ENCODE assay signal across 8 cellular contexts in the genomic region with DNA sequence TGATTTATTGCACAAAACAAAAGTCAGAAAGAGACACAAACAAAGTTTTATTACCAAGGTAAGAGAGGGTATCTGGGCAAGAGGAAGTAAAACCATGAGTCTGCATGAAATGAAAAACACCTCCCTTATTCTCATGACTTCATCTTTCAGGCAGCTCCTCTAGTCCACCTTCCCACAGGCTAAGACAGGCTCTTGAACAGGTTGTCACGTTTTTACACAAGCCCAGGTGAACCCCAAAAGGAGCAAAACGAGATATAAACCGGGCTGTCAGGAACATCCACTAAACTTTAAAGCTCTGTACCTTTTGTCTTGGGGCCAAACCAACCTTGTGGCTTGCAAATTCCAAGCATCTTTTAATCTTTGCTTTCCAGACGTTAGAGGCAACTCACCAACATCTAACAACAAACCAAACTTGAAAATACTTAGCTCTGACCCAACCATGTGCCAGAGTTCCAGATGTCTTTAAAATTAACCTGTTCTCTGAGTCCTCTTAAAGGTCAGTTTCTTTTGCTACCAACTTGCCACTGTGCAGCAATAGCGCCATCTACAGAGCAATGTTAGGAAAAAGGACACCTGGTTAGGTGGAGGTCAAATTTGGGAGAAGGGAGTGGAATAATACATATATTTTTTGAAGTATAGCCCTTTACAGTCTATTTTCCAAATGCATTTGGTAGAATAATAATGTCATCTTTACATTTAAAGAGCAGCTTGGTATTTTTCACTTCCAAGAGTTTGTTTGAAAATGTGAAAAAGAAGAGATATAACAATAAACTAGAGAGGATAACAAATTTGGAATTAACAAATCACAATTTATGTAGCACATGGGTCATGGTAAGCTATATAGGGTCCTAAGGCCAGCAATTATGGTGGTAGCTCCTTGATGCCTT.
A peak's percentile ranks its signal among the peaks of the same experiment; 100 is the strongest.
DNase-seq lines count a peak whose midpoint lies in the region; ATAC-seq and TF ChIP-seq lines count a peak whose summit lies in the region.

No MANE protein-coding gene starts in this region.

- no peak overlapping the region for H3K4me3 ChIP-seq in left lung

- H3K36me3 Mint-ChIP-seq in activated naive CD8-positive, alpha-beta T cell treated with anti-CD3 and anti-CD28 coated beads, Interleukin-2, amount 50 U/mL, for 24 hours (ENCODE audit: low read depth) = no peaks in the 10 kb centered on the region

- H3K36me3 ChIP-seq in left lung = no peaks in the 10 kb centered on the region

- H3K9me3 Mint-ChIP-seq in activated naive CD8-positive, alpha-beta T cell treated with anti-CD3 and anti-CD28 coated beads, Interleukin-2, amount 50 U/mL, for 24 hours = no peaks in the 10 kb centered on the region

- no peak overlapping the region for H3K4me3 Mint-ChIP-seq in activated naive CD8-positive, alpha-beta T cell treated with anti-CD3 and anti-CD28 coated beads, Interleukin-2, amount 50 U/mL, for 24 hours

- H3K9me3 ChIP-seq in left lung = no peaks in the 10 kb centered on the region

- peak; percentile 59 to 63 for TF ChIP-seq CTCF in left lung (IDR thresholded peaks at IDR 0.05)

- no peaks in the 10 kb centered on the region for H3K27me3 Mint-ChIP-seq in activated naive CD8-positive, alpha-beta T cell treated with anti-CD3 and anti-CD28 coated beads, Interleukin-2, amount 50 U/mL, for 24 hours

- no peak overlapping the region for H3K27ac Mint-ChIP-seq in activated naive CD8-positive, alpha-beta T cell treated with anti-CD3 and anti-CD28 coated beads, Interleukin-2, amount 50 U/mL, for 24 hours

- H3K27ac ChIP-seq in left lung = no peak overlapping the region
- no peak overlapping the region for H3K27ac ChIP-seq in caudate nucleus (ENCODE audit: low read depth, low read length)

- no peaks in the 10 kb centered on the region for H3K4me1 ChIP-seq in left lung

- intact Hi-C loops in left lung (cut with DNase I) = no loop called here

- DNase-seq in Daoy (ENCODE audit: low read depth) (peak; percentile 53), OCI-M1 (lab: John Stamatoyannopoulos, UW) (peak; percentile 74), left lung (no peak), caudate nucleus (lab: John Stamatoyannopoulos, UW) (no peak), SIG-M5 (lab: John Stamatoyannopoulos, UW) (no peak)
- DNase-seq in activated naive CD8-positive, alpha-beta T cell treated with anti-CD3 and anti-CD28 coated beads, Interleukin-2, amount 50 U/mL, for 24 hours = peak; percentile 52

- no peaks in the 10 kb centered on the region for H3K27me3 ChIP-seq in left lung

- H3K4me1 Mint-ChIP-seq in activated naive CD8-positive, alpha-beta T cell treated with anti-CD3 and anti-CD28 coated beads, Interleukin-2, amount 50 U/mL, for 24 hours = peaks cover 13% of the 10 kb centered on the region

- ATAC-seq in GM19395 (IDR thresholded peaks at IDR 0.05; ENCODE audit: unreplicated experiment) (peak; percentile 96), HG03280 (IDR thresholded peaks at IDR 0.05; ENCODE audit: unreplicated experiment) (peak; percentile 85), left lung (peak; percentile 94)
- peak; percentile 63 for ATAC-seq in activated naive CD8-positive, alpha-beta T cell treated with anti-CD3 and anti-CD28 coated beads, Interleukin-2, amount 50 U/mL, for 24 hours

Comparison
In these comparisons a context has a peak if more than half of its experiments do, and no peak if none do; other contexts are left out.
1. DNase-seq: peak in Daoy (single experiment), OCI-M1 (single experiment) and activated naive CD8-positive, alpha-beta T cell treated with anti-CD3 and anti-CD28 coated beads, Interleukin-2, amount 50 U/mL, for 24 hours (single experiment); none in left lung (0 of 2), caudate nucleus (0 of 61) and SIG-M5 (single experiment).
2. Peak in every context shown above with its lines, with median percentiles within 50 percentile points of each other: ATAC-seq.